ENCODE assay signal across 20 cellular contexts in genomic region chr2:173957517-173957916, GRCh38. TPM values are rescaled to one million over a fixed set of nuclear protein-coding genes. Genes with fewer than 3 reads are reported as not detected.
DNase-seq lines count a peak whose midpoint lies in the region; ATAC-seq, FAIRE-seq and TF ChIP-seq lines count a peak whose summit lies in the region.
"Had no signal": no experiment of that assay in that cellular context is flagged by ENCODE, and none has a peak within 500 bp of the region (broad histone marks: within the 10 kb centered on the region; RNA-seq: fewer than 3 reads in every experiment).

No MANE protein-coding gene starts in this region.

- no peaks in the 10 kb centered on the region for H3K27me3 ChIP-seq in HepG2 (ENCODE audit: control insufficient read depth in 1 of 2, insufficient read depth in 2 of 2, low read length in 2 of 2)
- H3K27me3 ChIP-seq: adrenal gland, heart left ventricle had no signal

- no peak for TF ChIP-seq POLR2A in HepG2 (IDR thresholded peaks at IDR 0.05; ENCODE audit: insufficient read depth in 1 of 2, low read depth in 2 of 2, low read length in 2 of 2)
- no peak for TF ChIP-seq POLR2A in erythroblast (IDR thresholded peaks at IDR 0.05; ENCODE audit: low read length)

- POLR2A ChIA-PET in WTC11 (lab: Charles Lee) (no interaction called here), HepG2 (lab: Yijun Ruan, JAX) (no interaction called here)

- TF ChIP-seq CTCF in WTC11 (IDR thresholded peaks at IDR 0.05) (no peak), fibroblast of villous mesenchyme (IDR thresholded peaks at IDR 0.05; ENCODE audit: insufficient read depth, low read depth, low read length) (no peak), HepG2 (CRISPR knock-in tag; IDR thresholded peaks at IDR 0.05) (no peak)

- H3K9ac ChIP-seq in HepG2 (ENCODE audit: insufficient read depth, low read depth, low read length), result no peak overlapping the region
- H3K9ac ChIP-seq: parathyroid adenoma had no signal

- peaks cover 40% of the 10 kb centered on the region for H3K36me3 Mint-ChIP-seq in activated naive CD4-positive, alpha-beta T cell treated with anti-CD3 and anti-CD28 coated beads, Interleukin-2, amount 50 U/mL, for 24 hours
- peaks cover 56 to 86% of the 10 kb centered on the region in 2 donors for H3K36me3 Mint-ChIP-seq in activated naive CD4-positive, alpha-beta T cell treated with anti-CD3 and anti-CD28 coated beads, Interleukin-2, amount 50 U/mL, for 72 hours
- peaks cover 59% of the 10 kb centered on the region for H3K36me3 Mint-ChIP-seq in WTC11

- no peak overlapping the region for H3K27ac Mint-ChIP-seq in activated naive CD4-positive, alpha-beta T cell treated with anti-CD3 and anti-CD28 coated beads, Interleukin-2, amount 50 U/mL, for 24 hours
- H3K27ac Mint-ChIP-seq in activated naive CD4-positive, alpha-beta T cell treated with anti-CD3 and anti-CD28 coated beads, Interleukin-2, amount 50 U/mL, for 72 hours, result peak overlapping the region in 1 of 2 donors; percentile 73
- 0 out of 2 replicates have a peak overlapping the region, but pooled peaks have one; percentile 50 for H3K27ac Mint-ChIP-seq in WTC11
- no peak overlapping the region for H3K27ac Mint-ChIP-seq in stimulated activated naive CD8-positive, alpha-beta T cell treated with anti-CD3 and anti-CD28 coated beads, Interleukin-15, amount 100 ng/mL, for 72 hours
- H3K27ac Mint-ChIP-seq: stimulated activated naive B cell treated with anti-CD40 and anti-IgM and Interleukin-4, amounts not matched to agents 10 μg/mL and 1 μg/mL and 100 μg/mL, for 72 hours; T-helper 1 cell treated with Interleukin-12 subunit alpha and Interleukin-12 subunit beta and Interleukin-4 antibody, amounts not matched to agents 30 μg/mL and 1 μg/mL, for 36 hours had no signal

- H2AFZ ChIP-seq in HepG2 (ENCODE audit: low read length), result no peak overlapping the region
- H2AFZ ChIP-seq: parathyroid adenoma had no signal

- WGBS in HepG2 (ENCODE audit: low lambda C conversion rate), result 98% methylated on average over 2 of the region's 2 CpGs

- H3K4me3 Mint-ChIP-seq in activated naive CD4-positive, alpha-beta T cell treated with anti-CD3 and anti-CD28 coated beads, Interleukin-2, amount 50 U/mL, for 24 hours, result peak overlapping the region; percentile 77
- H3K4me3 Mint-ChIP-seq in WTC11, result no peak overlapping the region
- H3K4me3 Mint-ChIP-seq in stimulated activated naive CD8-positive, alpha-beta T cell treated with anti-CD3 and anti-CD28 coated beads, Interleukin-15, amount 100 ng/mL, for 72 hours, result peak overlapping the region; percentile 13 to 47
- H3K4me3 Mint-ChIP-seq: stimulated activated naive B cell treated with anti-CD40 and anti-IgM and Interleukin-4, amounts not matched to agents 10 μg/mL and 1 μg/mL and 100 μg/mL, for 72 hours; T-helper 1 cell treated with Interleukin-12 subunit alpha and Interleukin-12 subunit beta and Interleukin-4 antibody, amounts not matched to agents 30 μg/mL and 1 μg/mL, for 36 hours had no signal

- peaks cover 94% of the 10 kb centered on the region for H3K4me1 Mint-ChIP-seq in activated naive CD4-positive, alpha-beta T cell treated with anti-CD3 and anti-CD28 coated beads, Interleukin-2, amount 50 U/mL, for 24 hours
- peaks cover 33% of the 10 kb centered on the region for H3K4me1 Mint-ChIP-seq in WTC11
- peaks cover 75% of the 10 kb centered on the region for H3K4me1 Mint-ChIP-seq in stimulated activated naive CD8-positive, alpha-beta T cell treated with anti-CD3 and anti-CD28 coated beads, Interleukin-15, amount 100 ng/mL, for 72 hours

- no peak for TF ChIP-seq EP300 in HepG2 (IDR thresholded peaks at IDR 0.05; ENCODE audit: low read depth in 2 of 2, low read length in 2 of 2)
- no peak for TF ChIP-seq EP300 in HepG2 (CRISPR knock-in tag; IDR thresholded peaks at IDR 0.05; ENCODE audit: borderline replicate concordance)

- no peak for ATAC-seq in activated naive CD4-positive, alpha-beta T cell treated with anti-CD3 and anti-CD28 coated beads, Interleukin-2, amount 50 U/mL, for 72 hours
- ATAC-seq in WTC11 (no peak), HepG2 (no peak)
- no peak for ATAC-seq in stimulated activated naive CD8-positive, alpha-beta T cell treated with anti-CD3 and anti-CD28 coated beads, Interleukin-15, amount 100 ng/mL, for 72 hours
- ATAC-seq: activated CD4-positive, CD25-positive, alpha-beta regulatory T cell treated with anti-CD3 and anti-CD28 coated beads, Interleukin-2, amount 50 U/mL, for 24 hours; heart left ventricle; stimulated activated naive B cell treated with anti-CD40 and anti-IgM and Interleukin-4, amounts not matched to agents 10 μg/mL and 1 μg/mL and 100 μg/mL, for 72 hours had no signal

- no peak for TF ChIP-seq RAD21 in HepG2 (CRISPR knock-in tag; IDR thresholded peaks at IDR 0.05)

- no peaks in the 10 kb centered on the region for H3K9me3 Mint-ChIP-seq in activated naive CD4-positive, alpha-beta T cell treated with anti-CD3 and anti-CD28 coated beads, Interleukin-2, amount 50 U/mL, for 24 hours
- H3K9me3 Mint-ChIP-seq in activated naive CD4-positive, alpha-beta T cell treated with anti-CD3 and anti-CD28 coated beads, Interleukin-2, amount 50 U/mL, for 72 hours, result no peaks in the 10 kb centered on the region
- H3K9me3 Mint-ChIP-seq in WTC11, result peaks cover 6% of the 10 kb centered on the region
- H3K9me3 Mint-ChIP-seq in stimulated activated naive CD8-positive, alpha-beta T cell treated with anti-CD3 and anti-CD28 coated beads, Interleukin-15, amount 100 ng/mL, for 72 hours, result no peaks in the 10 kb centered on the region
- H3K9me3 Mint-ChIP-seq: T-helper 1 cell treated with Interleukin-12 subunit alpha and Interleukin-12 subunit beta and Interleukin-4 antibody, amounts not matched to agents 30 μg/mL and 1 μg/mL, for 36 hours had no signal

- in situ Hi-C loops in HepG2 (cut with HindIII; ENCODE audit: extremely low pct_ligation_motif_present, low pct_unique_long_range_greater_than_20kb), result no loop called here

- no peak overlapping the region for H3K27ac ChIP-seq in HepG2 (ENCODE audit: extremely low read length, insufficient read depth, low read length)
- H3K27ac ChIP-seq: adrenal gland, parathyroid adenoma had no signal

- intact Hi-C loops in HepG2 (cut with micrococcal nuclease; ENCODE audit: unreplicated experiment), result no loop called here

- H3K9me3 ChIP-seq in HepG2 (ENCODE audit: low read length), result no peaks in the 10 kb centered on the region

- DNase-seq in activated naive CD4-positive, alpha-beta T cell treated with anti-CD3 and anti-CD28 coated beads, Interleukin-2, amount 50 U/mL, for 72 hours (ENCODE audit: low spot score in 2 of 2), result no peak
- DNase-seq in WTC11 (ENCODE audit: low spot score) (no peak), fibroblast of villous mesenchyme (ENCODE audit: low read depth) (peak; percentile 94), kidney glomerular epithelial cell (lab: John Stamatoyannopoulos, UW) (no peak), HepG2 (ENCODE audit: low spot score) (no peak), erythroblast (lab: John Stamatoyannopoulos, UW) (no peak)
- DNase-seq in stimulated activated naive CD8-positive, alpha-beta T cell treated with anti-CD3 and anti-CD28 coated beads, Interleukin-15, amount 100 ng/mL, for 72 hours, result no peak
- DNase-seq: ACHN; activated CD8-positive, alpha-beta memory T cell treated with anti-CD3 and anti-CD28 coated beads, Interleukin-2, amount 50 U/mL, for 4 hours; adrenal gland; GF-D8; heart left ventricle; islet precursor cell; midbrain; stimulated activated naive B cell treated with anti-CD40 and anti-IgM and Interleukin-4, amounts not matched to agents 10 μg/mL and 1 μg/mL and 100 μg/mL, for 72 hours had no signal

- BruUV-seq in HepG2 (replicated peaks; lab: Mats Ljungman, UMichigan), result no TSS peak

- FAIRE-seq in HepG2 (lab: Jason Lieb, UNC), result no peak

- H4K20me1 ChIP-seq in HepG2 (ENCODE audit: insufficient read depth, low read length), result peaks cover 66% of the 10 kb centered on the region

- CTCF ChIA-PET in WTC11 (lab: Charles Lee) (no interaction called here), HepG2 (lab: Yijun Ruan, JAX; ENCODE audit: low intra/inter-chr PET ratio, low total read pairs) (no interaction called here)

- H3K27me3 Mint-ChIP-seq in activated naive CD4-positive, alpha-beta T cell treated with anti-CD3 and anti-CD28 coated beads, Interleukin-2, amount 50 U/mL, for 24 hours, result no peaks in the 10 kb centered on the region
- H3K27me3 Mint-ChIP-seq in WTC11 (ENCODE audit: low read depth), result no peaks in the 10 kb centered on the region
- H3K27me3 Mint-ChIP-seq in stimulated activated naive CD8-positive, alpha-beta T cell treated with anti-CD3 and anti-CD28 coated beads, Interleukin-15, amount 100 ng/mL, for 72 hours, result no peaks in the 10 kb centered on the region
- H3K27me3 Mint-ChIP-seq: stimulated activated naive B cell treated with anti-CD40 and anti-IgM and Interleukin-4, amounts not matched to agents 10 μg/mL and 1 μg/mL and 100 μg/mL, for 72 hours had no signal

- peaks cover 71% of the 10 kb centered on the region for H3K4me1 ChIP-seq in HepG2 (ENCODE audit: insufficient read depth, low read length)

- H3K4me2 ChIP-seq in HepG2 (ENCODE audit: low read depth, low read length), result no peak overlapping the region

- H3K79me2 ChIP-seq in HepG2 (ENCODE audit: insufficient read depth, low read length), result peaks cover 100% of the 10 kb centered on the region

- H3K36me3 ChIP-seq in HepG2 (replicated peaks in 1 of 2; ENCODE audit: control insufficient read depth in 1 of 2, insufficient read depth in 2 of 2, low read length in 2 of 2), result peaks cover 11 to 48% of the 10 kb centered on the region in 2 experiments

- H3K4me3 ChIP-seq in fibroblast of villous mesenchyme (ENCODE audit: low read depth, low read length), result peak overlapping the region; percentile 22
- no peak overlapping the region for H3K4me3 ChIP-seq in HepG2 (replicated peaks in 1 of 3; ENCODE audit: insufficient read depth in 1 of 3, low read depth in 2 of 3, low read length in 3 of 3)
- H3K4me3 ChIP-seq: adrenal gland, heart left ventricle, skin epidermis had no signal

RNA-seq across cellular contexts. Expression of gene SP3, which starts 7.7 kb away (rescaled TPM):
- total RNA-seq in activated naive CD4-positive, alpha-beta T cell treated with anti-CD3 and anti-CD28 coated beads, Interleukin-2, amount 50 U/mL, for 72 hours, result 100 to 1,000 TPM in 1 of 2 donors, 10 to 100 TPM in 1; 79.1 to 161 TPM
- total RNA-seq in WTC11 (2021) (72.8 to 88.5 TPM (median 77.1 TPM) in 3 replicates), fibroblast of villous mesenchyme (87.0 and 129 TPM in 2 replicates), HepG2 (2016; rRNA removed; fragmentation: Illumina TruSeq; extraction: Trizol) (132 and 171 TPM in 2 replicates)
- 46.7 and 54.6 TPM in 2 replicates for total RNA-seq in HepG2 (2016; cell fraction: cytosol; rRNA removed; fragmentation: Illumina TruSeq; extraction: Trizol; ENCODE audit: low read depth)
- total RNA-seq in HepG2 (2016; cell fraction: insoluble cytoplasmic fraction; rRNA removed; fragmentation: Illumina TruSeq; extraction: Trizol), result 129 and 171 TPM in 2 replicates
- total RNA-seq in HepG2 (2016; cell fraction: membrane; rRNA removed; fragmentation: Illumina TruSeq; extraction: Trizol), result 117 and 137 TPM in 2 replicates
- total RNA-seq in HepG2 (2016; cell fraction: nucleus; rRNA removed; fragmentation: Illumina TruSeq; extraction: Trizol), result 111 and 118 TPM in 2 replicates
- 53.9 and 57.3 TPM in 2 replicates for polyA plus RNA-seq in HepG2 (2011; rRNA removed)
- 24.5 and 38.2 TPM in 2 replicates for polyA plus RNA-seq in HepG2 (2011; cell fraction: cytosol; rRNA removed)
- polyA plus RNA-seq in HepG2 (2011; cell fraction: nucleus; rRNA removed), result 29.7 TPM in 2 replicates
- polyA plus RNA-seq in HepG2 (2012), result 42.0 and 48.0 TPM in 2 replicates
- 5.3 and 5.5 TPM in 2 replicates for polyA plus RNA-seq in HepG2 (2016; cell fraction: cytosol; fragmentation: Illumina TruSeq; extraction: Trizol; ENCODE audit: low read depth)
- 79.1 and 85.5 TPM in 2 replicates for polyA plus RNA-seq in HepG2 (2016; cell fraction: insoluble cytoplasmic fraction; fragmentation: Illumina TruSeq; extraction: Trizol; ENCODE audit: low read depth)
- 24.8 and 28.9 TPM in 2 replicates for polyA plus RNA-seq in HepG2 (2016; cell fraction: membrane; fragmentation: Illumina TruSeq; extraction: Trizol; ENCODE audit: low read depth)
- polyA plus RNA-seq in HepG2 (2016; cell fraction: nucleus; fragmentation: Illumina TruSeq; extraction: Trizol; ENCODE audit: insufficient read depth, low read depth), result 51.2 and 54.9 TPM in 2 replicates
- 45.0 and 74.0 TPM in 2 replicates for polyA minus RNA-seq in HepG2 (2011; rRNA and poly(A)+ RNA removed; ENCODE audit: low replicate concordance)
- 67.2 and 72.9 TPM in 2 replicates for polyA minus RNA-seq in HepG2 (2011; cell fraction: cytosol; rRNA and poly(A)+ RNA removed)
- 202 and 214 TPM in 2 replicates for polyA minus RNA-seq in HepG2 (2011; cell fraction: nucleus; rRNA and poly(A)+ RNA removed)
